Comparison of ENCODE assay signal across 18 cellular contexts in the genomic region with DNA sequence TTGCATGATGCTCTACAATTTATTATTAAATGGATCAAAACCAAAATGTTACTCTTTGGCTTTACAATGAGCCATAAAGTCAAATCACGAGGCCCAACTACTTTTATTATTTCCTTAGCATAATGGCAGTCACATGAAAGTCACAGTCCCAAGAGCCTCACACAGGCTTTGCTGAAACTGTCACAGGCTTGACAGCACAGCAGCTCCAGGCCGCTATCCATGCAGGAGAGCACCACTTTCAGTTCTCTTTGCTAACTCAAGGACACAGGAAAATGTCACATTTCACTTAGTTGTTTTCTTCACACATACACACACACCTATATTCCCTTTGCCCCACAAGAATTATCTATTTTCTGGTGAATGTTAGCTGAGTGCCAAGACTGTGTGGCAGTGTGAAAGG. TPM values are rescaled to one million over a fixed set of nuclear protein-coding genes. Genes with fewer than 3 reads are reported as not detected.
DNase-seq lines count a peak whose midpoint lies in the region; ATAC-seq and TF ChIP-seq lines count a peak whose summit lies in the region.
"Had no signal": no experiment of that assay in that cellular context is flagged by ENCODE, and none has a peak within 500 bp of the region (broad histone marks: within the 10 kb centered on the region; RNA-seq: fewer than 3 reads in every experiment).

No MANE protein-coding gene starts in this region.

- H3K9ac ChIP-seq in OCI-LY3 (ENCODE audit: low read length), result peak overlapping the region; percentile 94
- H3K9ac ChIP-seq: GM23248 had no signal

- 30 to 61% (median 40%) methylated on average over 2 of the region's 2 CpGs for WGBS in spleen, 5 donors

- peak overlapping the region; percentile 99 for H3K27ac ChIP-seq in OCI-LY3 (ENCODE audit: low read length)
- peak overlapping the region in 6 of 8 donors; percentile 17 to 75 (median 58) for H3K27ac ChIP-seq in spleen
- H3K27ac ChIP-seq: GM23248 had no signal

- no peak overlapping the region for H2AFZ ChIP-seq in OCI-LY3 (ENCODE audit: low read depth, low read length)
- H2AFZ ChIP-seq: GM23248 had no signal

- H3K9me3 Mint-ChIP-seq in progenitor cell of endocrine pancreas (ENCODE audit: low read depth) (no peaks in the 10 kb centered on the region), T-cell (no peaks in the 10 kb centered on the region)
- H3K9me3 Mint-ChIP-seq: activated CD4-positive, alpha-beta memory T cell treated with anti-CD3 and anti-CD28 coated beads, Interleukin-2, amount 10 ng/mL, durations not matched to agents 7 days and 5 days; CD8-positive, alpha-beta T cell had no signal

- H3K36me3 ChIP-seq in OCI-LY3 (replicated peaks; ENCODE audit: low read depth, low read length), result peaks cover 3% of the 10 kb centered on the region
- no peaks in the 10 kb centered on the region for H3K36me3 ChIP-seq in spleen

- POLR2A ChIA-PET in T-cell (lab: Charles Lee), result no interaction called here

- no peaks in the 10 kb centered on the region for H3K4me1 Mint-ChIP-seq in progenitor cell of endocrine pancreas (ENCODE audit: low read depth)
- peaks cover 0 to 2% (median 0%) of the 10 kb centered on the region in 3 donors for H3K4me1 Mint-ChIP-seq in T-cell
- H3K4me1 Mint-ChIP-seq: activated CD4-positive, alpha-beta memory T cell treated with anti-CD3 and anti-CD28 coated beads, Interleukin-2, amount 10 ng/mL, durations not matched to agents 7 days and 5 days had no signal

- H3K4me3 ChIP-seq in OCI-LY3 (ENCODE audit: low read length) (peak overlapping the region; percentile 63), spleen (no peak overlapping the region)
- H3K4me3 ChIP-seq: GM23248, lung had no signal

- H3K4me1 ChIP-seq in OCI-LY3 (ENCODE audit: low read length) (peaks cover 71% of the 10 kb centered on the region), spleen (peaks cover 0 to 39% (median 19%) of the 10 kb centered on the region in 6 donors)

- ATAC-seq in GM19351 (IDR thresholded peaks at IDR 0.05; ENCODE audit: unreplicated experiment) (peak; percentile 40), HG03066 (IDR thresholded peaks at IDR 0.05; ENCODE audit: low read depth, unreplicated experiment) (peak; percentile 40), T-cell (replicated peaks in 1 of 4) (no peak)
- ATAC-seq: CD8-positive, alpha-beta T cell had no signal

- TF ChIP-seq POLR2A in spleen (IDR thresholded peaks at IDR 0.05), result no peak

- H3K4me3 Mint-ChIP-seq in progenitor cell of endocrine pancreas (ENCODE audit: low read depth) (no peak overlapping the region), T-cell (no peak overlapping the region)
- H3K4me3 Mint-ChIP-seq: activated CD4-positive, alpha-beta memory T cell treated with anti-CD3 and anti-CD28 coated beads, Interleukin-2, amount 10 ng/mL, durations not matched to agents 7 days and 5 days; CD8-positive, alpha-beta T cell had no signal

- no peak for TF ChIP-seq CTCF in OCI-LY3 (IDR thresholded peaks at IDR 0.05; ENCODE audit: low read depth, low read length)
- no peak for TF ChIP-seq CTCF in spleen (IDR thresholded peaks at IDR 0.05 in 8 of 11, conservative IDR thresholded peaks at IDR 0.05 in 3 of 11)
- no peak for TF ChIP-seq CTCF in progenitor cell of endocrine pancreas (IDR thresholded peaks at IDR 0.05; ENCODE audit: unreplicated experiment)

- H3K36me3 Mint-ChIP-seq in progenitor cell of endocrine pancreas (ENCODE audit: insufficient read depth) (no peaks in the 10 kb centered on the region), T-cell (no peaks in the 10 kb centered on the region)
- H3K36me3 Mint-ChIP-seq: CD8-positive, alpha-beta T cell had no signal

- H3K27me3 Mint-ChIP-seq in progenitor cell of endocrine pancreas, result peaks cover 4% of the 10 kb centered on the region
- H3K27me3 Mint-ChIP-seq in T-cell, result peaks cover 9 to 15% of the 10 kb centered on the region in 2 donors

- H3K4me2 ChIP-seq in OCI-LY3 (ENCODE audit: low read length), result peak overlapping the region; percentile 85

- H3K27ac Mint-ChIP-seq in progenitor cell of endocrine pancreas (no peak overlapping the region), T-cell (no peak overlapping the region)
- H3K27ac Mint-ChIP-seq: activated CD4-positive, alpha-beta memory T cell treated with anti-CD3 and anti-CD28 coated beads, Interleukin-2, amount 10 ng/mL, durations not matched to agents 7 days and 5 days; CD8-positive, alpha-beta T cell had no signal

- H3K9me3 ChIP-seq in OCI-LY3 (ENCODE audit: insufficient read depth, low read length) (no peaks in the 10 kb centered on the region), spleen (no peaks in the 10 kb centered on the region)

- no peak for DNase-seq in spleen
- no peak for DNase-seq in progenitor cell of endocrine pancreas (ENCODE audit: low spot score, unreplicated experiment)
- no peak for DNase-seq in ecto neural progenitor cell (ENCODE audit: low spot score)
- no peak for DNase-seq in T-cell
- no peak for DNase-seq in activated gamma-delta T cell treated with Interleukin-2 at 50 U/mL for 16 hours
- DNase-seq: activated CD4-positive, alpha-beta memory T cell treated with anti-CD3 and anti-CD28 coated beads, Interleukin-2, amount 10 ng/mL, durations not matched to agents 7 days and 5 days; activated effector memory CD4-positive, alpha-beta T cell treated with anti-CD3 and anti-CD28 coated beads, Interleukin-2, amount 50 U/mL, for 16 hours; CD8-positive, alpha-beta T cell; GM23248; NCI-H1417; NCI-H524 treated with DMSO at 0.1 percent for 48 hours; occipital lobe; small intestine; T-helper 9 cell had no signal

- intact Hi-C loops in spleen (cut with DNase I; ENCODE audit: low total_unique reads), result no loop called here

- H3K79me2 ChIP-seq in OCI-LY3 (ENCODE audit: low read length), result peaks cover 13% of the 10 kb centered on the region

- CTCF ChIA-PET in T-cell (lab: Charles Lee), result interaction anchor here in 1 of 2 donors (0.6 kb wide), 1 partner anchor 1365 kb away, joined by 3 read pairs; no protein-coding TSS in a partner anchor

- H3K27me3 ChIP-seq in OCI-LY3 (ENCODE audit: low read depth, low read length) (no peaks in the 10 kb centered on the region), spleen (replicated peaks in 1 of 7) (no peaks in the 10 kb centered on the region)

- no peaks in the 10 kb centered on the region for H4K20me1 ChIP-seq in OCI-LY3 (ENCODE audit: insufficient read depth, low read length)

RNA-seq across cellular contexts. Expression of a gene that starts 11.1 kb away (rescaled TPM):
- not detected for total RNA-seq in spleen
- polyA plus RNA-seq in spleen, result not detected
- total RNA-seq in progenitor cell of endocrine pancreas, result not detected in 2 replicates
- not detected for total RNA-seq in T-cell
- total RNA-seq: activated CD4-positive, alpha-beta memory T cell treated with anti-CD3 and anti-CD28 coated beads, Interleukin-2, amount 10 ng/mL, durations not matched to agents 7 days and 5 days; CD8-positive, alpha-beta T cell; GM23248; lung; occipital lobe had no signal
- polyA plus RNA-seq: GM23248, lung, small intestine had no signal

RNA-seq across cellular contexts. Expression of a gene that starts 51.2 kb away (rescaled TPM):
- total RNA-seq in spleen (10 to 100 TPM; 13.5 to 22.0 (median 19.5) TPM), progenitor cell of endocrine pancreas (21.7 and 22.6 TPM in 2 replicates), T-cell (1 to 10 TPM; 7.6 to 9.2 (median 7.7) TPM)
- 10 to 100 TPM in 1 of 3 donors, 1 to 10 TPM in 2; 4.3 to 10.7 (median 6.0) TPM for polyA plus RNA-seq in spleen

RNA-seq across cellular contexts. Expression of a gene that starts 51.6 kb away (rescaled TPM):
- 10 to 100 TPM; 24.9 to 44.8 (median 32.8) TPM for total RNA-seq in spleen
- 10 to 100 TPM; 17.6 to 24.8 (median 20.1) TPM for polyA plus RNA-seq in spleen
- total RNA-seq in progenitor cell of endocrine pancreas, result 26.0 and 26.8 TPM in 2 replicates
- 10 to 100 TPM; 14.1 to 22.8 (median 18.1) TPM for total RNA-seq in T-cell

Comparison
In these comparisons a context has a peak if more than half of its experiments do, and no peak if none do; other contexts are left out.
1. ATAC-seq: peak in GM19351 (single experiment) and HG03066 (single experiment); none in T-cell (0 of 4).